ENCODE assay signal across 9 cellular contexts in genomic region chr2:102619414-102620319, GRCh38. TPM values are rescaled to one million over a fixed set of nuclear protein-coding genes. Genes with fewer than 3 reads are reported as not detected.
DNase-seq lines count a peak whose midpoint lies in the region; ATAC-seq, FAIRE-seq and TF ChIP-seq lines count a peak whose summit lies in the region.
"Had no signal": no experiment of that assay in that cellular context is flagged by ENCODE, and none has a peak within 500 bp of the region (broad histone marks: within the 10 kb centered on the region; RNA-seq: fewer than 3 reads in every experiment).

Gene SLC9A2 (plus strand): TSS chr2:102619553. CDS start chr2:102619849, 296 bp downstream.

- peaks cover 0 to 8% (median 6%) of the 10 kb centered on the region in 3 donors for H3K4me1 ChIP-seq in pancreas

- intact Hi-C loops in pancreas (cut with DNase I): no loop called here

- H3K27ac ChIP-seq in pancreas: no peak within 1 kb of the TSS

- peak within 1 kb of the TSS; percentile 4; the same call in 1 of the 2 replicates for H3K4me3 ChIP-seq in BJ (ENCODE audit: low read depth, low read length)
- H3K4me3 ChIP-seq in pancreas: peak within 1 kb of the TSS; percentile 33 to 53 (median 40)

- CTCF ChIA-PET in BJ (lab: Yijun Ruan, JAX) (interaction anchor here (1.2 kb wide), 1 partner anchor 146 kb away, joined by 3 read pairs; no protein-coding TSS in a partner anchor), HEK293T (lab: Yijun Ruan, JAX) (no interaction called here)
- CTCF ChIA-PET in activated CD8-positive, alpha-beta T cell treated with anti-CD3 and anti-CD28 coated beads, Interleukin-2, amount 10 ng/mL, durations not matched to agents 7 days and 5 days (lab: Charles Lee): interaction anchor here (0.7 kb wide), 1 partner anchor 72 kb away, joined by 3 read pairs; no protein-coding TSS in a partner anchor

- H3K36me3 Mint-ChIP-seq in activated CD8-positive, alpha-beta T cell treated with anti-CD3 and anti-CD28 coated beads, Interleukin-2, amount 10 ng/mL, durations not matched to agents 7 days and 5 days (ENCODE audit: low read depth): no peaks in the 10 kb centered on the region
- no peaks in the 10 kb centered on the region for H3K36me3 Mint-ChIP-seq in glutamatergic neuron (ENCODE audit: unreplicated experiment)

- H3K36me3 ChIP-seq in BJ (ENCODE audit: control insufficient read depth, insufficient read depth, low read length) (no peaks in the 10 kb centered on the region), pancreas (no peaks in the 10 kb centered on the region)

- FAIRE-seq in pancreas (lab: Jason Lieb, UNC): no peak

- TF ChIP-seq CTCF in BJ (IDR thresholded peaks at IDR 0.05; ENCODE audit: insufficient read depth, low read depth, low read length) (no peak), glutamatergic neuron (IDR thresholded peaks at IDR 0.05; ENCODE audit: partially characterized antibody, unreplicated experiment) (no peak), pancreas (IDR thresholded peaks at IDR 0.05) (no peak)

- H3K4me1 Mint-ChIP-seq in activated CD8-positive, alpha-beta T cell treated with anti-CD3 and anti-CD28 coated beads, Interleukin-2, amount 10 ng/mL, durations not matched to agents 7 days and 5 days (ENCODE audit: low read depth): peaks cover 7% of the 10 kb centered on the region
- H3K4me1 Mint-ChIP-seq in glutamatergic neuron (ENCODE audit: low read depth, unreplicated experiment): peaks cover 3% of the 10 kb centered on the region

- H3K27ac Mint-ChIP-seq in activated CD8-positive, alpha-beta T cell treated with anti-CD3 and anti-CD28 coated beads, Interleukin-2, amount 10 ng/mL, durations not matched to agents 7 days and 5 days: no peak within 1 kb of the TSS
- H3K27ac Mint-ChIP-seq in glutamatergic neuron (ENCODE audit: unreplicated experiment): no peak within 1 kb of the TSS

- 2 to 3% methylated on average over 54 to 85 of the region's 85 CpGs for WGBS in pancreas, 2 donors

- peak within 1 kb of the TSS; percentile 48 for H3K4me3 Mint-ChIP-seq in activated CD8-positive, alpha-beta T cell treated with anti-CD3 and anti-CD28 coated beads, Interleukin-2, amount 10 ng/mL, durations not matched to agents 7 days and 5 days
- peak within 1 kb of the TSS; percentile 89 for H3K4me3 Mint-ChIP-seq in glutamatergic neuron (ENCODE audit: unreplicated experiment)

- peaks cover 51% of the 10 kb centered on the region for H3K27me3 Mint-ChIP-seq in activated CD8-positive, alpha-beta T cell treated with anti-CD3 and anti-CD28 coated beads, Interleukin-2, amount 10 ng/mL, durations not matched to agents 7 days and 5 days (ENCODE audit: low read depth)
- H3K27me3 Mint-ChIP-seq in glutamatergic neuron (ENCODE audit: unreplicated experiment): peaks cover 15% of the 10 kb centered on the region

- no peak for DNase-seq in BJ (ENCODE audit: low read depth)
- DNase-seq in HEK293T (ENCODE audit: extremely low spot score): peak; percentile 49
- no peak for DNase-seq in activated CD8-positive, alpha-beta T cell treated with anti-CD3 and anti-CD28 coated beads, Interleukin-2, amount 10 ng/mL, durations not matched to agents 7 days and 5 days
- peak; percentile 70 for DNase-seq in glutamatergic neuron
- peak in 5 of 6 donors; percentile 16 to 67 (median 27) for DNase-seq in pancreas

- ATAC-seq in activated CD8-positive, alpha-beta T cell treated with anti-CD3 and anti-CD28 coated beads, Interleukin-2, amount 10 ng/mL, durations not matched to agents 7 days and 5 days: peak; percentile 65
- ATAC-seq in pancreas (peak; percentile 75 to 86 (median 80)), HG03097 (IDR thresholded peaks at IDR 0.05; ENCODE audit: low FRiP score, unreplicated experiment) (no peak), GM21381 (IDR thresholded peaks at IDR 0.05; ENCODE audit: unreplicated experiment) (no peak), HG02798 (IDR thresholded peaks at IDR 0.05; ENCODE audit: poor library complexity, unreplicated experiment) (no peak)

- no peaks in the 10 kb centered on the region for H3K9me3 ChIP-seq in pancreas

- H3K9me3 Mint-ChIP-seq in activated CD8-positive, alpha-beta T cell treated with anti-CD3 and anti-CD28 coated beads, Interleukin-2, amount 10 ng/mL, durations not matched to agents 7 days and 5 days (ENCODE audit: insufficient read depth): no peaks in the 10 kb centered on the region
- peaks cover 6% of the 10 kb centered on the region for H3K9me3 Mint-ChIP-seq in glutamatergic neuron (ENCODE audit: unreplicated experiment)

- POLR2A ChIA-PET in BJ (lab: Charles Lee) (no interaction called here), HEK293T (lab: Yijun Ruan, JAX) (no interaction called here)
- POLR2A ChIA-PET in activated CD8-positive, alpha-beta T cell treated with anti-CD3 and anti-CD28 coated beads, Interleukin-2, amount 10 ng/mL, durations not matched to agents 7 days and 5 days (lab: Charles Lee): no interaction called here

- H3K27me3 ChIP-seq in BJ (ENCODE audit: control insufficient read depth, insufficient read depth, low read length) (peaks cover 17% of the 10 kb centered on the region), pancreas (peaks cover 0 to 37% (median 0%) of the 10 kb centered on the region in 4 donors)

TF ChIP-seq in HEK293T, 16 proteins besides CTCF, POLR2A, EP300 and RAD21:
- no peak for TF ChIP-seq FOXK2 (IDR thresholded peaks at IDR 0.05)
- TF ChIP-seq L3MBTL2 (conservative IDR thresholded peaks at IDR 0.05): peak; percentile 90

RNA-seq across cellular contexts. Expression of gene SLC9A2, which starts in this region (rescaled TPM):
- polyA plus RNA-seq in BJ (2011; rRNA removed) (not detected in 2 replicates), pancreas (under 1 TPM in 1 of 2 donors, not detected in 1; 0.02 TPM)
- polyA minus RNA-seq in BJ (2011; rRNA and poly(A)+ RNA removed): 0.05 TPM in 1 of 2 replicates, not detected in the other
- not detected for total RNA-seq in activated CD8-positive, alpha-beta T cell treated with anti-CD3 and anti-CD28 coated beads, Interleukin-2, amount 10 ng/mL, durations not matched to agents 7 days and 5 days
- total RNA-seq in glutamatergic neuron (ENCODE audit: unreplicated experiment) (not detected), pancreas (under 1 TPM in 3 of 6 donors, not detected in 3; 0.03 to 0.22 (median 0.09) TPM)
- total RNA-seq: dermis microvascular lymphatic vessel endothelial cell had no signal

Comparison
In these comparisons a context has a peak if more than half of its experiments do, and no peak if none do; other contexts are left out.
1. Peak in ATAC-seq in activated CD8-positive, alpha-beta T cell treated with anti-CD3 and anti-CD28 coated beads, Interleukin-2, amount 10 ng/mL, durations not matched to agents 7 days and 5 days; RNA of the gene not detected or under 1 TPM.
2. Peak in DNase-seq in glutamatergic neuron; RNA of the gene not detected or under 1 TPM.
3. Peak in DNase-seq, ATAC-seq and H3K4me3 ChIP-seq in pancreas; RNA of the gene not detected or under 1 TPM.